20 cellular contexts compared by ENCODE assay signal in the genomic region with DNA sequence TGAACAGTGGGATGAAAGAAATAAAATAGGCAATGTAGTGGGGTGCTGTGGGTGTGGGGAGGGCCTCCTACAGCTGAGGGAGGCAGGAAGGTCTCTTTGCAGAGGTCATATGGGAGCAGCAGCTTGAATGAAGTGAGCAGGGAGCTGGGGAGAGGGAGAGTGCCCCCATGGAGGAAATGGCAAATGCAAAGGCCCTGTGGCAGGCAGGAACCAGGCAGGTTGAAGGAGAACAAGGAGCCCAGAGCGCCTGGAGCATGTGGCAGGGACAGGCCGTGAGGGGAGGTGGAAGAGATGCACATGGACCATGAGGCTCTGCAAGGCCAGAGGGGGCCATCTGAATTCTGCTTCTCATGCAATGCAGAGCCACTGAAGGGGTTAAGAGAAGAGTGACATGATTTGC.
A peak's percentile ranks its signal among the peaks of the same experiment; 100 is the strongest.
DNase-seq lines count a peak whose midpoint lies in the region; TF ChIP-seq lines count a peak whose summit lies in the region.
"Had no signal": no experiment of that assay in that cellular context is flagged by ENCODE, and none has a peak within 500 bp of the region (broad histone marks: within the 10 kb centered on the region; RNA-seq: fewer than 3 reads in every experiment).

No MANE protein-coding gene starts in this region.

- in situ Hi-C loops in mammary epithelial cell (cut with MboI; ENCODE audit: low sequenced_read_pairs in 2 of 2), result no loop called here

- H2BK5ac ChIP-seq in trophoblast cell (ENCODE audit: low read depth, low read length, poor library complexity), result no peak overlapping the region

- H3K36me3 ChIP-seq in HEK293 (ENCODE audit: control insufficient read depth in 2 of 2, insufficient read depth in 1 of 2, low read length in 2 of 2), result no peaks in the 10 kb centered on the region
- no peaks in the 10 kb centered on the region for H3K36me3 ChIP-seq in trophoblast cell (ENCODE audit: control insufficient read depth in 1 of 2, insufficient read depth in 2 of 2, low read length in 2 of 2)
- H3K36me3 ChIP-seq in mammary epithelial cell (ENCODE audit: insufficient read depth, low read length), result no peaks in the 10 kb centered on the region
- H3K36me3 ChIP-seq in OCI-LY7 (ENCODE audit: insufficient read depth, low read length), result no peaks in the 10 kb centered on the region
- H3K36me3 ChIP-seq: BE2C; BLaER1 treated with 17β-estradiol and CSF1 and Interleukin-3, amounts not matched to agents 10 nM and 100 nM had no signal

- no CpG with 5 or more reads among the region's 2 CpGs for WGBS in trophoblast cell (ENCODE audit: extremely low coverage, insufficient coverage, insufficient read length)
- 53% methylated on average over 2 of the region's 2 CpGs for WGBS in mammary epithelial cell (ENCODE audit: low coverage, missing lambda C conversion rate)

- no peaks in the 10 kb centered on the region for H3K9me3 Mint-ChIP-seq in neural crest cell
- H3K9me3 Mint-ChIP-seq: H9 had no signal

- peaks cover 28% of the 10 kb centered on the region for H3K4me1 Mint-ChIP-seq in neural crest cell
- H3K4me1 Mint-ChIP-seq: CD4-positive, alpha-beta memory T cell had no signal

- no peaks in the 10 kb centered on the region for H3K4me1 ChIP-seq in HEK293 (ENCODE audit: control insufficient read depth, insufficient read depth, low read length)
- H3K4me1 ChIP-seq in trophoblast cell (ENCODE audit: control insufficient read depth in 1 of 2, insufficient read depth in 2 of 2, low read length in 2 of 2), result peaks cover 0 to 2% of the 10 kb centered on the region in 2 experiments
- H3K4me1 ChIP-seq in mammary epithelial cell (ENCODE audit: insufficient read depth, low read length), result no peaks in the 10 kb centered on the region
- H3K4me1 ChIP-seq in OCI-LY7 (ENCODE audit: insufficient read depth, low read length, poor library complexity, severe bottlenecking), result no peaks in the 10 kb centered on the region
- H3K4me1 ChIP-seq: A549 had no signal

- H3K4me3 ChIP-seq in HEK293 (ENCODE audit: low read depth, low read length), result no peak overlapping the region
- peak overlapping the region; percentile 13 for H3K4me3 ChIP-seq in trophoblast cell (ENCODE audit: low read depth, low read length)
- H3K4me3 ChIP-seq in mammary epithelial cell (replicated peaks in 1 of 3; ENCODE audit: insufficient read depth in 1 of 3, low read depth in 2 of 3, low read length in 3 of 3), result no peak overlapping the region
- no peak overlapping the region for H3K4me3 ChIP-seq in OCI-LY7 (ENCODE audit: low read depth, low read length, poor library complexity, severe bottlenecking)
- H3K4me3 ChIP-seq: A549; BLaER1 treated with 17β-estradiol and CSF1 and Interleukin-3, amounts not matched to agents 10 nM and 100 nM; GM23248 had no signal

- CTCF ChIA-PET in HEK293 (lab: Yijun Ruan, JAX) (interaction anchor here (0.5 to 0.7 kb wide), 4 partner anchors 56 to 1127 kb away, joined by 3 to 15 read pairs (median 4); no protein-coding TSS in a partner anchor), mammary epithelial cell (lab: Charles Lee; ENCODE audit: low non-redundant PET) (no interaction called here), OCI-LY7 (lab: Charles Lee; ENCODE audit: unreplicated experiment) (no interaction called here)

- POLR2A ChIA-PET in HEK293 (lab: Yijun Ruan, JAX) (no interaction called here), OCI-LY7 (lab: Charles Lee) (no interaction called here)

- H3K4ac ChIP-seq in trophoblast cell (ENCODE audit: low read depth, low read length), result no peak overlapping the region

- H4K91ac ChIP-seq in trophoblast cell (ENCODE audit: low read depth, low read length), result no peak overlapping the region

- intact Hi-C loops in mammary epithelial cell (cut with micrococcal nuclease) (no loop called here), OCI-LY7 (cut with micrococcal nuclease; ENCODE audit: unreplicated experiment) (no loop called here)

- no peaks in the 10 kb centered on the region for H3K79me2 ChIP-seq in trophoblast cell (ENCODE audit: control insufficient read depth, insufficient read depth, low read length, poor library complexity)
- no peaks in the 10 kb centered on the region for H3K79me2 ChIP-seq in mammary epithelial cell (ENCODE audit: insufficient read depth, low read length)
- H3K79me2 ChIP-seq in OCI-LY7 (ENCODE audit: insufficient read depth, low read depth, low read length), result no peaks in the 10 kb centered on the region

- TF ChIP-seq CTCF in HEK293 (tag by site-specific recombination; IDR thresholded peaks at IDR 0.05) (no peak), neural crest cell (conservative IDR thresholded peaks at IDR 0.05) (no peak), mammary epithelial cell (conservative IDR thresholded peaks at IDR 0.05 in 1 of 2, IDR thresholded peaks at IDR 0.05 in 1 of 2; ENCODE audit: extremely low read depth in 1 of 2, insufficient read depth in 1 of 2, low read depth in 1 of 2, low read length in 2 of 2) (no peak), OCI-LY7 (conservative IDR thresholded peaks at IDR 0.05; ENCODE audit: low read length) (no peak)

- H2BK120ac ChIP-seq in trophoblast cell (ENCODE audit: insufficient read depth, low read length, poor library complexity), result no peak overlapping the region

- H2AFZ ChIP-seq in trophoblast cell (ENCODE audit: insufficient read depth, low read length, poor library complexity) (no peak overlapping the region), mammary epithelial cell (ENCODE audit: low read depth, low read length) (no peak overlapping the region), OCI-LY7 (ENCODE audit: low read length) (no peak overlapping the region)
- H2AFZ ChIP-seq: GM23248 had no signal

- H3K9ac ChIP-seq in trophoblast cell (ENCODE audit: low read length), result no peak overlapping the region
- H3K9ac ChIP-seq in mammary epithelial cell (ENCODE audit: insufficient read depth, low read length), result no peak overlapping the region
- H3K9ac ChIP-seq: BLaER1 treated with 17β-estradiol and CSF1 and Interleukin-3, amounts not matched to agents 10 nM and 100 nM; GM23248 had no signal

- H3K4me3 Mint-ChIP-seq in neural crest cell, result no peak overlapping the region
- H3K4me3 Mint-ChIP-seq: CD4-positive, alpha-beta memory T cell; HFFc6 had no signal

- no peak overlapping the region for H3K27ac ChIP-seq in HEK293 (ENCODE audit: extremely low read depth, low read depth, low read length)
- no peak overlapping the region for H3K27ac ChIP-seq in trophoblast cell (ENCODE audit: low read depth, low read length)
- H3K27ac ChIP-seq in mammary epithelial cell (ENCODE audit: insufficient read depth, low read depth, low read length), result no peak overlapping the region
- no peak overlapping the region for H3K27ac ChIP-seq in OCI-LY7 (ENCODE audit: low read depth, low read length, poor library complexity, severe bottlenecking)
- H3K27ac ChIP-seq: A549; BLaER1 treated with 17β-estradiol and CSF1 and Interleukin-3, amounts not matched to agents 10 nM and 100 nM; GM23248 had no signal

- H3K27me3 ChIP-seq in trophoblast cell (ENCODE audit: insufficient read depth, low read length) (no peaks in the 10 kb centered on the region), mammary epithelial cell (ENCODE audit: insufficient read depth, low read length) (no peaks in the 10 kb centered on the region)
- H3K27me3 ChIP-seq: BE2C; BLaER1 treated with 17β-estradiol and CSF1 and Interleukin-3, amounts not matched to agents 10 nM and 100 nM had no signal

- H4K8ac ChIP-seq in trophoblast cell (ENCODE audit: low read depth, low read length), result no peak overlapping the region

- H3K4me2 ChIP-seq in trophoblast cell (ENCODE audit: low read length) (no peak overlapping the region), mammary epithelial cell (ENCODE audit: insufficient read depth, low read depth, low read length) (no peak overlapping the region), OCI-LY7 (ENCODE audit: low read length) (no peak overlapping the region)
- H3K4me2 ChIP-seq: A549; BLaER1 treated with 17β-estradiol and CSF1 and Interleukin-3, amounts not matched to agents 10 nM and 100 nM had no signal

- H3K9me3 ChIP-seq in HEK293 (ENCODE audit: control insufficient read depth, insufficient read depth, low read depth, low read length) (no peaks in the 10 kb centered on the region), trophoblast cell (ENCODE audit: insufficient read depth, low read depth, low read length) (no peaks in the 10 kb centered on the region), mammary epithelial cell (replicated peaks; ENCODE audit: insufficient read depth, low read length) (peaks cover 30% of the 10 kb centered on the region), OCI-LY7 (ENCODE audit: low read length) (no peaks in the 10 kb centered on the region)
- H3K9me3 ChIP-seq: A549; BE2C; BLaER1 treated with 17β-estradiol and CSF1 and Interleukin-3, amounts not matched to agents 10 nM and 100 nM had no signal

- dilution Hi-C loops in mammary epithelial cell (cut with HindIII; ENCODE audit: low sequenced_read_pairs), result no loop called here

- H3K79me1 ChIP-seq in trophoblast cell (ENCODE audit: low read length), result no peaks in the 10 kb centered on the region

- H3K23ac ChIP-seq in trophoblast cell (ENCODE audit: low read length), result no peak overlapping the region

- H3K27ac Mint-ChIP-seq in neural crest cell (ENCODE audit: unreplicated experiment), result peak overlapping the region; percentile 40
- H3K27ac Mint-ChIP-seq: CD4-positive, alpha-beta memory T cell; H9; HFFc6 had no signal

- no peaks in the 10 kb centered on the region for H3K27me3 Mint-ChIP-seq in neural crest cell (ENCODE audit: low read depth)

- no peaks in the 10 kb centered on the region for H3K36me3 Mint-ChIP-seq in neural crest cell (ENCODE audit: low read depth)
- H3K36me3 Mint-ChIP-seq: CD4-positive, alpha-beta memory T cell had no signal

- H4K20me1 ChIP-seq in mammary epithelial cell (ENCODE audit: insufficient read depth, low read length) (no peaks in the 10 kb centered on the region), OCI-LY7 (ENCODE audit: insufficient read depth, low read length) (no peaks in the 10 kb centered on the region)
- H4K20me1 ChIP-seq: BLaER1 treated with 17β-estradiol and CSF1 and Interleukin-3, amounts not matched to agents 10 nM and 100 nM had no signal

- H3K9me2 ChIP-seq in OCI-LY7 (ENCODE audit: insufficient read depth, low read length), result no peaks in the 10 kb centered on the region

- DNase-seq in neural crest cell (ENCODE audit: low read depth, low spot score) (no peak), trophoblast cell (no peak), mammary epithelial cell (no peak), OCI-LY7 (ENCODE audit: low spot score) (no peak), dedifferentiated amniotic fluid mesenchymal stem cell (ENCODE audit: extremely low spot score) (no peak)
- DNase-seq in stimulated activated CD4-positive, alpha-beta T cell treated with anti-CD3 and anti-CD28 coated beads, Interleukin-12 subunit alpha, Interleukin-12 subunit beta, amount 100 ng/mL, for 4 hours, result no peak
- DNase-seq: 8988T; ACHN; AML-193; BE2C; CD4-positive, alpha-beta memory T cell; COR-L47; DMS153; DND-41; GM23248; H9; HFFc6 had no signal

- no peak overlapping the region for H2BK12ac ChIP-seq in trophoblast cell (ENCODE audit: low read length)

- no peak overlapping the region for H3K14ac ChIP-seq in trophoblast cell (ENCODE audit: low read length)

- no TSS peak for BruUV-seq in mammary epithelial cell (replicated peaks; lab: Mats Ljungman, UMichigan)
- no TSS peak for BruUV-seq in OCI-LY7 (replicated peaks; lab: Mats Ljungman, UMichigan)

- H3K18ac ChIP-seq in trophoblast cell (ENCODE audit: low read length), result no peak overlapping the region

- H2AK5ac ChIP-seq in trophoblast cell (ENCODE audit: low read length), result no peak overlapping the region

- H4K12ac ChIP-seq in trophoblast cell (ENCODE audit: low read depth, low read length), result no peak overlapping the region
